In the genomic region with DNA sequence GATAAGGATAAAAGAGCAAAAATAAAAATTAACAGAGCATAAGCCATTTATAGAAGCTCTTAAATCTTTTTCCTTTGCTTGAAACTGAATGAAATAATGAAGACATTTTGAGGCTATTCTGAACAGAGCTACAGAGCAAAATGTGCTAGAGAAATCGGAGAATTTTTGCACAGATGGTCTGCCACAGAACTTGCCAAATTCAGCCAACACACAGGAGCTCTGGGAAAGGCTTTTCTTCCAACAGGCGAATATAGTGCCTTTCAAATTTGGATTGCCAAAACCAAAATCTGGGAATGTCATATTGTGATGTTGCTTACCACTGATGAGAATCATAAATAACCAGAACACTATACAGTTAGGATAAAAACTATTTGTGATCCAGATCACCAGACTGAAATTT, we compare ENCODE assay signal across 14 cellular contexts.
DNase-seq lines count a peak whose midpoint lies in the region; ATAC-seq and TF ChIP-seq lines count a peak whose summit lies in the region.
"Had no signal": no experiment of that assay in that cellular context is flagged by ENCODE, and none has a peak within 500 bp of the region (broad histone marks: within the 10 kb centered on the region; RNA-seq: fewer than 3 reads in every experiment).

No MANE protein-coding gene starts in this region.

- peaks cover 5% of the 10 kb centered on the region for H3K4me1 ChIP-seq in neuron (ENCODE audit: insufficient read depth, low read length)
- H3K4me1 ChIP-seq: HAP-1 had no signal

- POLR2A ChIA-PET in RWPE1 (lab: Yijun Ruan, JAX; ENCODE audit: low non-redundant PET): no interaction called here

- peak; percentile 60 for DNase-seq in NCI-H446 treated with DMSO at 0.1 percent for 48 hours (lab: John Stamatoyannopoulos, UW)
- peak in 2 of 10 donors; percentile 30 to 42 for DNase-seq in dorsolateral prefrontal cortex
- DNase-seq in NCI-H2171 treated with DMSO at 0.1 percent for 48 hours (lab: John Stamatoyannopoulos, UW): no peak
- no peak for DNase-seq in SKM-1 (lab: John Stamatoyannopoulos, UW; ENCODE audit: unreplicated experiment)
- no peak for DNase-seq in RWPE1 (ENCODE audit: low spot score)
- DNase-seq: CD4-positive, alpha-beta memory T cell; DMS79; GOT3 had no signal

- CTCF ChIA-PET in RWPE1 (lab: Yijun Ruan, JAX): no interaction called here

- H3K27ac ChIP-seq in dorsolateral prefrontal cortex: peak overlapping the region in 52 of 59 donors; percentile 40 to 84 (median 68)
- no peak overlapping the region for H3K27ac ChIP-seq in RWPE1
- H3K27ac ChIP-seq: C4-2B had no signal

- H3K4me3 ChIP-seq in dorsolateral prefrontal cortex (no peak overlapping the region), neuron (ENCODE audit: low read length) (no peak overlapping the region)
- H3K4me3 ChIP-seq: HAP-1 had no signal

- H3K27me3 ChIP-seq in dorsolateral prefrontal cortex: no peaks in the 10 kb centered on the region
- no peaks in the 10 kb centered on the region for H3K27me3 ChIP-seq in neuron (ENCODE audit: insufficient read depth, low read length)
- H3K27me3 ChIP-seq: BE2C had no signal

- intact Hi-C loops in dorsolateral prefrontal cortex (cut with DNase I): no loop called here

- no peaks in the 10 kb centered on the region for H3K36me3 ChIP-seq in neuron (ENCODE audit: insufficient read depth, low read length)
- H3K36me3 ChIP-seq: BE2C, HAP-1 had no signal

- H2AFZ ChIP-seq in neuron (ENCODE audit: low read depth, low read length): peak overlapping the region; percentile 51

- no peaks in the 10 kb centered on the region for H3K9me3 ChIP-seq in neuron (ENCODE audit: low read length)
- H3K9me3 ChIP-seq: BE2C, HAP-1 had no signal

- TF ChIP-seq CTCF in dorsolateral prefrontal cortex (IDR thresholded peaks at IDR 0.05 in 54 of 56, conservative IDR thresholded peaks at IDR 0.05 in 2 of 56; ENCODE audit: low read depth in 1 of 56, partially characterized antibody in 56 of 56): no peak
- no peak for TF ChIP-seq CTCF in RWPE1 (conservative IDR thresholded peaks at IDR 0.05; ENCODE audit: low read depth)

- no peak for ATAC-seq in HG03342 (IDR thresholded peaks at IDR 0.05; ENCODE audit: unreplicated experiment)
- ATAC-seq: HepG2 had no signal
